Comparison of ENCODE assay signal across 8 cellular contexts in genomic region chr19:7326105-7326877, GRCh38. TPM values are rescaled to one million over a fixed set of nuclear protein-coding genes. Genes with fewer than 3 reads are reported as not detected.
DNase-seq lines count a peak whose midpoint lies in the region; ATAC-seq and TF ChIP-seq lines count a peak whose summit lies in the region.

No MANE protein-coding gene starts in this region.

- intact Hi-C loops in PC-9 (cut with micrococcal nuclease; ENCODE audit: unreplicated experiment), result no loop called here
- intact Hi-C loops in spleen (cut with DNase I; ENCODE audit: low total_unique reads), result no loop called here

- no peaks in the 10 kb centered on the region for H3K4me1 ChIP-seq in PC-9 (replicated peaks; ENCODE audit: insufficient read depth)
- H3K4me1 ChIP-seq in spleen, result peaks cover 0 to 13% (median 3%) of the 10 kb centered on the region in 6 donors

- CTCF ChIA-PET in PC-9 (lab: Charles Lee), result interaction anchor here (0.8 kb wide), 1 partner anchor 134 kb away, joined by 3 read pairs; no protein-coding TSS in a partner anchor

- no TSS peak for BruUV-seq in PC-9 (replicated peaks; lab: Mats Ljungman, UMichigan)

- 0 out of 2 replicates have a peak, but pooled peaks cover 1% of the 10 kb centered on the region for H3K27me3 ChIP-seq in PC-9 (ENCODE audit: insufficient read depth, low read depth)
- H3K27me3 ChIP-seq in spleen (replicated peaks in 1 of 7), result no peaks in the 10 kb centered on the region

- H3K79me2 ChIP-seq in PC-9 (ENCODE audit: low read depth), result no peaks in the 10 kb centered on the region

- H3K9me3 ChIP-seq in PC-9 (ENCODE audit: insufficient read depth, low read depth), result no peaks in the 10 kb centered on the region
- H3K9me3 ChIP-seq in spleen, result peaks cover 0 to 14% (median 9%) of the 10 kb centered on the region in 8 donors

- ATAC-seq in HG02840 (IDR thresholded peaks at IDR 0.05; ENCODE audit: low FRiP score, unreplicated experiment) (no peak), GM21526 (IDR thresholded peaks at IDR 0.05; ENCODE audit: low FRiP score, unreplicated experiment) (no peak), HG03521 (IDR thresholded peaks at IDR 0.05; ENCODE audit: unreplicated experiment) (no peak)

- no peaks in the 10 kb centered on the region for H3K36me3 ChIP-seq in PC-9 (ENCODE audit: low read depth)
- no peaks in the 10 kb centered on the region for H3K36me3 ChIP-seq in spleen

- H3K27ac ChIP-seq in PC-9 (no peak overlapping the region), spleen (no peak overlapping the region)

- DNase-seq in activated gamma-delta T cell treated with Interleukin-2 at 50 U/mL for 16 hours, result peak; percentile 37
- DNase-seq in activated gamma-delta T cell (lab: John Stamatoyannopoulos, UW), result no peak
- DNase-seq in PC-9, result no peak
- DNase-seq in choroid plexus epithelial cell (ENCODE audit: low read depth), result peak; percentile 51
- DNase-seq in spleen, result no peak

- POLR2A ChIA-PET in PC-9 (lab: Charles Lee; ENCODE audit: unreplicated experiment), result no interaction called here

- no peak overlapping the region for H2AFZ ChIP-seq in PC-9

- no peak overlapping the region for H3K4me3 ChIP-seq in PC-9
- H3K4me3 ChIP-seq in choroid plexus epithelial cell (ENCODE audit: low read depth, low read length), result no peak overlapping the region
- H3K4me3 ChIP-seq in spleen, result no peak overlapping the region

- no peak for TF ChIP-seq POLR2A in spleen (IDR thresholded peaks at IDR 0.05)

- TF ChIP-seq CTCF in PC-9 (conservative IDR thresholded peaks at IDR 0.05), result peak; percentile 65
- peak; percentile 56 for TF ChIP-seq CTCF in choroid plexus epithelial cell (conservative IDR thresholded peaks at IDR 0.05; ENCODE audit: low read depth, low read length)
- TF ChIP-seq CTCF in spleen (IDR thresholded peaks at IDR 0.05 in 8 of 11, conservative IDR thresholded peaks at IDR 0.05 in 3 of 11), result peak in 7 of 11 experiments; percentile 15 to 51 (median 31)

- no peaks in the 10 kb centered on the region for H3K9me2 ChIP-seq in PC-9 (ENCODE audit: insufficient read depth)

- no peak overlapping the region for H3K4me2 ChIP-seq in PC-9

- WGBS in spleen, 5 donors, result 73 to 87% (median 83%) methylated on average over 10 of the region's 10 CpGs

- H4K20me1 ChIP-seq in PC-9 (ENCODE audit: insufficient read depth), result no peaks in the 10 kb centered on the region

- H3F3A ChIP-seq in PC-9 (ENCODE audit: insufficient read depth, low read depth), result no peaks in the 10 kb centered on the region

RNA-seq across cellular contexts. Expression of gene ARHGEF18, which starts 22.4 kb away (rescaled TPM):
- total RNA-seq in PC-9 (2021) (58.2 and 77.4 TPM in 2 replicates), spleen (10 to 100 TPM; 60.2 to 79.8 (median 71.1) TPM)
- 10 to 100 TPM; 24.3 to 56.9 (median 38.1) TPM for polyA plus RNA-seq in spleen

RNA-seq across cellular contexts. Expression of gene INSR, which starts 32.1 kb away (rescaled TPM):
- 9.3 and 18.9 TPM in 2 replicates for total RNA-seq in PC-9 (2021)
- 100 to 1,000 TPM; 202 to 467 (median 368) TPM for total RNA-seq in spleen
- polyA plus RNA-seq in spleen, result 10 to 100 TPM in 2 of 3 donors, 1 to 10 TPM in 1; 7.6 to 21.5 (median 20.7) TPM

Comparison
In these comparisons a context has a peak if more than half of its experiments do, and no peak if none do; other contexts are left out.
1. DNase-seq: peak in activated gamma-delta T cell treated with Interleukin-2 at 50 U/mL for 16 hours (single experiment) and choroid plexus epithelial cell (single experiment); none in activated gamma-delta T cell (single experiment), PC-9 (0 of 2) and spleen (single experiment).
2. RNA of gene INSR, which starts 32.1 kb away (total RNA-seq): 202 to 467 TPM in spleen; 9.3 to 18.9 TPM in PC-9; every median in the first group is over 10 times any median in the second.
3. Peak in every context shown above with its lines, with median percentiles within 50 percentile points of each other: CTCF ChIP-seq.